ENCODE assay signal across 1 cellular context in the genomic region with DNA sequence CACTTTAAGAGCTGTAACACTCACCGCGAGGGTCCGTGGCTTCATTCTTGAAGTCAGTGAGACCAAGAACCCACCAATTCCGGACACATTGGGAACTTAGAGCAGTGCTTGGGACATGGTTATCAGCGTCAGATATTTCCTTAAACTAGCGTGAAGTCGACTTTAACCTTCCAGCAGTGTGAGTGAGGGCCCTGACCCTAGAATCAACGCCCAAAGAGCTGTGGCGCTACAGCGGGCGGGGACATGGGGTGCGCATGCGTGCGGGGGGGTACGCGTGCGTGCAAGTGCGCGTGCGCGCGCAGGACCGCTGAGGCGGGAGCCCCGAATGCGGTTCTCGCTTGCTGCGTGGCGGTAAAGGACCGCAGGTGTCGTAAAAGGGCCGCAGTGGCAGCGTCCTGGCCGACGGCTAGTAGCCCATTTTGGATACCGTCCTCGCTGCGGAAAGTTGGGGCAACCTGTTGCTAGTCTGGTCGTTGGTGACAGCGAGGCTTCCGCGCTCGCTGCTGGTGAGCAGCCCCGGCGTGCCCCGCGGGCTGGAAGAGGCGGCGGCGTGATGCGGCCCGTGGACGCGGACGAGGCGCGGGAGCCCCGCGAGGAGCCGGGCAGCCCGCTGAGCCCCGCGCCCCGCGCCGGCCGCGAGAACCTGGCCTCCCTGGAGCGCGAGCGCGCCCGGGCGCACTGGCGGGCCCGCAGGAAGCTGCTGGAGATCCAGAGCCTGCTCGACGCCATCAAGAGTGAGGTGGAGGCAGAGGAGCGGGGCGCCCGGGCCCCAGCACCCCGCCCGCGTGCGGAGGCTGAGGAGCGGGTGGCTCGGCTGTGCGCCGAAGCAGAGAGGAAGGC.
TF ChIP-seq lines count a peak whose summit lies in the region.

No MANE protein-coding gene starts in this region.

TF ChIP-seq in HepG2, 621 proteins besides CTCF, POLR2A, EP300 and RAD21 (continued from another document and continues in another):
- TF ChIP-seq GMEB1 (CRISPR knock-in tag; IDR thresholded peaks at IDR 0.05; ENCODE audit: borderline replicate concordance): peak; percentile 91
- TF ChIP-seq GATAD1 (CRISPR knock-in tag; IDR thresholded peaks at IDR 0.05): peak; percentile 93
- TF ChIP-seq SOX6 (IDR thresholded peaks at IDR 0.05): no peak
- peak; percentile 65 for TF ChIP-seq SOX6 (CRISPR knock-in tag; IDR thresholded peaks at IDR 0.05)
- TF ChIP-seq ZNF414 (CRISPR knock-in tag; IDR thresholded peaks at IDR 0.05): peak; percentile 56
- peak; percentile 85 for TF ChIP-seq E2F1 (CRISPR knock-in tag; IDR thresholded peaks at IDR 0.05)
- TF ChIP-seq SCMH1 (CRISPR knock-in tag; IDR thresholded peaks at IDR 0.05; ENCODE audit: borderline replicate concordance): no peak
- TF ChIP-seq, protein P1, sequence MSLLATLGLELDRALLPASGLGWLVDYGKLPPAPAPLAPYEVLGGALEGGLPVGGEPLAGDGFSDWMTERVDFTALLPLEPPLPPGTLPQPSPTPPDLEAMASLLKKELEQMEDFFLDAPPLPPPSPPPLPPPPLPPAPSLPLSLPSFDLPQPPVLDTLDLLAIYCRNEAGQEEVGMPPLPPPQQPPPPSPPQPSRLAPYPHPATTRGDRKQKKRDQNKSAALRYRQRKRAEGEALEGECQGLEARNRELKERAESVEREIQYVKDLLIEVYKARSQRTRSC (CRISPR knock-in tag; IDR thresholded peaks at IDR 0.05; ENCODE audit: low read depth): peak; percentile 69; the same call in 1 of the 2 replicates
- TF ChIP-seq MLLT10 (CRISPR knock-in tag; IDR thresholded peaks at IDR 0.05): no peak
- peak; percentile 24 for TF ChIP-seq HNRNPK (IDR thresholded peaks at IDR 0.05; ENCODE audit: low read depth, low read length, poor library complexity, severe bottlenecking)
- no peak; the same call in 1 of the 2 replicates for TF ChIP-seq ZNF746 (CRISPR knock-in tag; IDR thresholded peaks at IDR 0.05)
- no peak for TF ChIP-seq HBP1 (CRISPR knock-in tag; IDR thresholded peaks at IDR 0.05; ENCODE audit: low read depth)
- no peak for TF ChIP-seq ZNF20 (CRISPR knock-in tag; IDR thresholded peaks at IDR 0.05)
- no peak for TF ChIP-seq ZNF337 (CRISPR knock-in tag; IDR thresholded peaks at IDR 0.05; ENCODE audit: borderline replicate concordance, low read depth)
- TF ChIP-seq TCF7 (IDR thresholded peaks at IDR 0.05; ENCODE audit: low read depth): no peak
- no peak for TF ChIP-seq MZF1 (CRISPR knock-in tag; IDR thresholded peaks at IDR 0.05; ENCODE audit: borderline replicate concordance)
- no peak; the same call in none of the 2 replicates for TF ChIP-seq GFI1 (CRISPR knock-in tag; IDR thresholded peaks at IDR 0.05; ENCODE audit: borderline replicate concordance)
- TF ChIP-seq ZNF501 (CRISPR knock-in tag; IDR thresholded peaks at IDR 0.05): no peak; the same call in none of the 2 replicates
- no peak for TF ChIP-seq NFE2L2 (IDR thresholded peaks at IDR 0.05; ENCODE audit: low read length)
- TF ChIP-seq SIN3A (IDR thresholded peaks at IDR 0.05; ENCODE audit: borderline replicate concordance, low read depth, low read length): peak; percentile 74; the same call in 1 of the 2 replicates
- TF ChIP-seq KAT7 (CRISPR knock-in tag; IDR thresholded peaks at IDR 0.05; ENCODE audit: borderline replicate concordance): 0 out of 2 replicates have a peak, but pooled peaks have one; percentile 59
- peak; percentile 91 for TF ChIP-seq ZNF160 (CRISPR knock-in tag; IDR thresholded peaks at IDR 0.05)
- TF ChIP-seq KDM2A (CRISPR knock-in tag; IDR thresholded peaks at IDR 0.05; ENCODE audit: borderline replicate concordance, low read depth): peak; percentile 69
- TF ChIP-seq ZNF44 (CRISPR knock-in tag; IDR thresholded peaks at IDR 0.05): 0 out of 2 replicates have a peak, but pooled peaks have one; percentile 31
- TF ChIP-seq SMAD9 (CRISPR knock-in tag; IDR thresholded peaks at IDR 0.05): no peak
- no peak for TF ChIP-seq SMC3 (IDR thresholded peaks at IDR 0.05; ENCODE audit: low read length)
- no peak for TF ChIP-seq ARID3A (IDR thresholded peaks at IDR 0.05; ENCODE audit: low read depth, low read length)
- no peak; the same call in 1 of the 2 replicates for TF ChIP-seq ZSCAN25 (CRISPR knock-in tag; IDR thresholded peaks at IDR 0.05)
- peak; percentile 77 for TF ChIP-seq PHF8 (CRISPR knock-in tag; IDR thresholded peaks at IDR 0.05)
- TF ChIP-seq, protein P2, sequence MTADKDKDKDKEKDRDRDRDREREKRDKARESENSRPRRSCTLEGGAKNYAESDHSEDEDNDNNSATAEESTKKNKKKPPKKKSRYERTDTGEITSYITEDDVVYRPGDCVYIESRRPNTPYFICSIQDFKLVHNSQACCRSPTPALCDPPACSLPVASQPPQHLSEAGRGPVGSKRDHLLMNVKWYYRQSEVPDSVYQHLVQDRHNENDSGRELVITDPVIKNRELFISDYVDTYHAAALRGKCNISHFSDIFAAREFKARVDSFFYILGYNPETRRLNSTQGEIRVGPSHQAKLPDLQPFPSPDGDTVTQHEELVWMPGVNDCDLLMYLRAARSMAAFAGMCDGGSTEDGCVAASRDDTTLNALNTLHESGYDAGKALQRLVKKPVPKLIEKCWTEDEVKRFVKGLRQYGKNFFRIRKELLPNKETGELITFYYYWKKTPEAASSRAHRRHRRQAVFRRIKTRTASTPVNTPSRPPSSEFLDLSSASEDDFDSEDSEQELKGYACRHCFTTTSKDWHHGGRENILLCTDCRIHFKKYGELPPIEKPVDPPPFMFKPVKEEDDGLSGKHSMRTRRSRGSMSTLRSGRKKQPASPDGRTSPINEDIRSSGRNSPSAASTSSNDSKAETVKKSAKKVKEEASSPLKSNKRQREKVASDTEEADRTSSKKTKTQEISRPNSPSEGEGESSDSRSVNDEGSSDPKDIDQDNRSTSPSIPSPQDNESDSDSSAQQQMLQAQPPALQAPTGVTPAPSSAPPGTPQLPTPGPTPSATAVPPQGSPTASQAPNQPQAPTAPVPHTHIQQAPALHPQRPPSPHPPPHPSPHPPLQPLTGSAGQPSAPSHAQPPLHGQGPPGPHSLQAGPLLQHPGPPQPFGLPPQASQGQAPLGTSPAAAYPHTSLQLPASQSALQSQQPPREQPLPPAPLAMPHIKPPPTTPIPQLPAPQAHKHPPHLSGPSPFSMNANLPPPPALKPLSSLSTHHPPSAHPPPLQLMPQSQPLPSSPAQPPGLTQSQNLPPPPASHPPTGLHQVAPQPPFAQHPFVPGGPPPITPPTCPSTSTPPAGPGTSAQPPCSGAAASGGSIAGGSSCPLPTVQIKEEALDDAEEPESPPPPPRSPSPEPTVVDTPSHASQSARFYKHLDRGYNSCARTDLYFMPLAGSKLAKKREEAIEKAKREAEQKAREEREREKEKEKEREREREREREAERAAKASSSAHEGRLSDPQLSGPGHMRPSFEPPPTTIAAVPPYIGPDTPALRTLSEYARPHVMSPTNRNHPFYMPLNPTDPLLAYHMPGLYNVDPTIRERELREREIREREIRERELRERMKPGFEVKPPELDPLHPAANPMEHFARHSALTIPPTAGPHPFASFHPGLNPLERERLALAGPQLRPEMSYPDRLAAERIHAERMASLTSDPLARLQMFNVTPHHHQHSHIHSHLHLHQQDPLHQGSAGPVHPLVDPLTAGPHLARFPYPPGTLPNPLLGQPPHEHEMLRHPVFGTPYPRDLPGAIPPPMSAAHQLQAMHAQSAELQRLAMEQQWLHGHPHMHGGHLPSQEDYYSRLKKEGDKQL (CRISPR knock-in tag; IDR thresholded peaks at IDR 0.05; ENCODE audit: low read depth): peak; percentile 27; the same call in 1 of the 2 replicates
- TF ChIP-seq ZNF354B (CRISPR knock-in tag; IDR thresholded peaks at IDR 0.05): no peak
- TF ChIP-seq BORCS8-MEF2B (CRISPR knock-in tag; IDR thresholded peaks at IDR 0.05): no peak; the same call in 1 of the 2 replicates
- TF ChIP-seq JUND (CRISPR knock-in tag; IDR thresholded peaks at IDR 0.05): no peak
- 0 out of 2 replicates have a peak, but pooled peaks have one; percentile 43 for TF ChIP-seq HMG20B (CRISPR knock-in tag; conservative IDR thresholded peaks at IDR 0.05)
- TF ChIP-seq, protein P3, sequence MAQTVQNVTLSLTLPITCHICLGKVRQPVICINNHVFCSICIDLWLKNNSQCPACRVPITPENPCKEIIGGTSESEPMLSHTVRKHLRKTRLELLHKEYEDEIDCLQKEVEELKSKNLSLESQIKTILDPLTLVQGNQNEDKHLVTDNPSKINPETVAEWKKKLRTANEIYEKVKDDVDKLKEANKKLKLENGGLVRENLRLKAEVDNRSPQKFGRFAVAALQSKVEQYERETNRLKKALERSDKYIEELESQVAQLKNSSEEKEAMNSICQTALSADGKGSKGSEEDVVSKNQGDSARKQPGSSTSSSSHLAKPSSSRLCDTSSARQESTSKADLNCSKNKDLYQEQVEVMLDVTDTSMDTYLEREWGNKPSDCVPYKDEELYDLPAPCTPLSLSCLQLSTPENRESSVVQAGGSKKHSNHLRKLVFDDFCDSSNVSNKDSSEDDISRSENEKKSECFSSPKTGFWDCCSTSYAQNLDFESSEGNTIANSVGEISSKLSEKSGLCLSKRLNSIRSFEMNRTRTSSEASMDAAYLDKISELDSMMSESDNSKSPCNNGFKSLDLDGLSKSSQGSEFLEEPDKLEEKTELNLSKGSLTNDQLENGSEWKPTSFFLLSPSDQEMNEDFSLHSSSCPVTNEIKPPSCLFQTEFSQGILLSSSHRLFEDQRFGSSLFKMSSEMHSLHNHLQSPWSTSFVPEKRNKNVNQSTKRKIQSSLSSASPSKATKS (CRISPR knock-in tag; IDR thresholded peaks at IDR 0.05): no peak
- TF ChIP-seq KAT2B (IDR thresholded peaks at IDR 0.05; ENCODE audit: borderline replicate concordance, low read depth, low read length): no peak
- TF ChIP-seq PATZ1 (CRISPR knock-in tag; IDR thresholded peaks at IDR 0.05): peak; percentile 77
